Comparison of ENCODE assay signal across 15 cellular contexts in the genomic region with DNA sequence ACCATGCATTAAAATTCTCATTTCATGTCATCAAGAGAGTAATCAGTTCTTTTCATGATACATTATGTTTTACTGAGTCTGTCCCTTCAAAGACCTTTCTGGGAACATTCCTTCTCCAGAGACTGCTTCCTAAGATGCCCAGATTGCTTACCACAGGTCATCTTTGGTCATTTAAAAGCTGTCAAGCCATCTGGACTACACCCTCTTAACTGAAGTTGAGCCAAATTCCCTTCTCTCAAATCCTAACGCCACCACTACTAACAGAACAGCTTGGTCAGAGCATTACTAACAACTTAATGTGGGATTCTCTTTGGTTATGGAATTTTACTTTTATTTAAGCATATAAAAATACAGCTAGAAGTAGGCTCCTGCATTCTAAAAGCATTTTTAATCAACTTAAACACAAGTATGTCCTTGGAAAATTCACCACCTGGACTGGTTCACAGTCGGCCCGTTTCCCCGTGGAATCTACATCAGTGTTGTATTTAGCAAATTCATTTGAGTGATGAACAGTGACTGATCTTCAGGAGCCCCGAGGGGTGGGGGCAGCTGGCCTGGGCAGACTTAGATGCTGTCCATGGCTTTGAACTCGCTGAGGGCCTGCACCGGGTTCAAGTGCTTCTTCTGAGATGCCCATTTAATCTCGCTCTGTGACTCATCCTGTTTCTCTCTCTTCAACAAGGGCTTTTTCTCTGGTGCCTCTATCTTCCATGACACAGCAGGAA.
DNase-seq lines count a peak whose midpoint lies in the region; ATAC-seq lines count a peak whose summit lies in the region.
"Had no signal": no experiment of that assay in that cellular context is flagged by ENCODE, and none has a peak within 500 bp of the region (broad histone marks: within the 10 kb centered on the region; RNA-seq: fewer than 3 reads in every experiment).

No MANE protein-coding gene starts in this region.

- H3K4me1 ChIP-seq in adipocyte (ENCODE audit: control insufficient read depth, insufficient read depth, low read length), result peaks cover 24% of the 10 kb centered on the region
- H3K4me1 ChIP-seq: prostate gland had no signal

- H3K27me3 ChIP-seq in adipocyte (replicated peaks; ENCODE audit: control insufficient read depth, insufficient read depth, low read length), result no peaks in the 10 kb centered on the region

- ATAC-seq in Right ventricle myocardium inferior (peak; percentile 45), GM21447 (IDR thresholded peaks at IDR 0.05; ENCODE audit: unreplicated experiment) (no peak), GM19467 (IDR thresholded peaks at IDR 0.05; ENCODE audit: unreplicated experiment) (no peak)
- ATAC-seq: naive thymus-derived CD8-positive, alpha-beta T cell had no signal

- no peaks in the 10 kb centered on the region for H3K9me3 ChIP-seq in adipocyte (ENCODE audit: control insufficient read depth, low read length)
- H3K9me3 ChIP-seq: prostate gland had no signal

- no peaks in the 10 kb centered on the region for H3K36me3 ChIP-seq in adipocyte (ENCODE audit: control insufficient read depth, insufficient read depth, low read length, severe bottlenecking)
- H3K36me3 ChIP-seq: prostate gland had no signal

- no peak overlapping the region for H3K4me3 ChIP-seq in adipocyte (ENCODE audit: low read length)
- H3K4me3 ChIP-seq: prostate gland had no signal

- DNase-seq in Right ventricle myocardium inferior (ENCODE audit: missing footprints) (no peak), cardiac septum (ENCODE audit: low spot score) (no peak), adipocyte (ENCODE audit: low read depth) (peak; percentile 36), fibroblast of peridontal ligament (ENCODE audit: extremely low read depth) (peak; percentile 71), amygdala (lab: John Stamatoyannopoulos, UW) (no peak)
- DNase-seq: 8988T; activated CD4-positive, alpha-beta T cell treated with anti-CD3 and anti-CD28 coated beads for 4 hours; activated T-cell treated with anti-CD3 and anti-CD28 coated beads for 4 hours; DND-41; immature natural killer cell; naive thymus-derived CD8-positive, alpha-beta T cell had no signal

- H3K9ac ChIP-seq in adipocyte (ENCODE audit: low read length), result no peak overlapping the region

- intact Hi-C loops in Right ventricle myocardium inferior (cut with DNase I) (loop anchor here (2.0 kb wide), 1 partner anchor 34 kb away; no protein-coding TSS in a partner anchor), cardiac septum (cut with DNase I) (no loop called here)

- H3K27ac ChIP-seq in temporal lobe (ENCODE audit: low read depth, low read length), result peak overlapping the region; percentile 67
- H3K27ac ChIP-seq: prostate gland had no signal

Comparison
In these comparisons a context has a peak if more than half of its experiments do, and no peak if none do; other contexts are left out.
1. DNase-seq: peak in adipocyte (single experiment) and fibroblast of peridontal ligament (single experiment); none in Right ventricle myocardium inferior (single experiment), cardiac septum (single experiment) and amygdala (0 of 56).